In the genomic region with DNA sequence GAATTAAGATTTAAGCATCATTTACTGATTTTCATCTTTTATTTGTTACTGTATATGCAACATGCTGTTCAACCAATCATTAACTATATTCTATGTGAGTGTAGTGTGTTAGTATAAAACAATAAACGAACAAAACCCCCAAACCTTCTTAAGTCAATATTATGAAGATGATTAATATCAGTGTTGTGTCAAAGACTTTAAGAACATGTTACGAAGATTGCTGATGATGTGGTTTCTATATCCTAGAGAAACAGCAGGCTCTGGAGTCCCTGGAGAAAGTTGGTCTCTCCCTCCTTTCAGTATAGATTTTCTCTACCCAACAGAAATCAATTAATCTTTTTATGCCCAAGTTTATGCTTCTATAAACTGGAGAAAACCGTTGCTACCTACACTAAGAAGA, we compare ENCODE assay signal across 27 cellular contexts.
"Had no signal": no experiment of that assay in that cellular context is flagged by ENCODE, and none has a peak within 500 bp of the region (broad histone marks: within the 10 kb centered on the region; RNA-seq: fewer than 3 reads in every experiment).

No MANE protein-coding gene starts in this region.

- H3K36me3 Mint-ChIP-seq: activated CD4-positive, alpha-beta memory T cell treated with anti-CD3 and anti-CD28 coated beads for 36 hours; activated naive CD4-positive, alpha-beta T cell treated with anti-CD3 and anti-CD28 coated beads, Interleukin-2, amount 10 ng/mL, durations not matched to agents 7 days and 5 days; activated naive CD8-positive, alpha-beta T cell treated with anti-CD3 and anti-CD28 coated beads, Interleukin-2, amount 10 ng/mL, durations not matched to agents 7 days and 5 days had no signal

- H3K27me3 Mint-ChIP-seq: activated CD4-positive, alpha-beta memory T cell treated with anti-CD3 and anti-CD28 coated beads for 36 hours; activated naive CD4-positive, alpha-beta T cell treated with anti-CD3 and anti-CD28 coated beads, Interleukin-2, amount 10 ng/mL, durations not matched to agents 7 days and 5 days; central memory CD8-positive, alpha-beta T cell had no signal

- H3K9me3 ChIP-seq: ascending aorta, breast epithelium, esophagus squamous epithelium, psoas muscle, spleen, tibial nerve had no signal

- H3K9ac ChIP-seq: parathyroid adenoma had no signal

- H3K36me3 ChIP-seq: ascending aorta, breast epithelium, esophagus squamous epithelium, spleen, tibial nerve had no signal

- H3K4me3 ChIP-seq: ascending aorta, breast epithelium, esophagus squamous epithelium, psoas muscle, spleen, tibial nerve had no signal

- H3K4me3 Mint-ChIP-seq: activated CD4-positive, alpha-beta memory T cell treated with anti-CD3 and anti-CD28 coated beads for 36 hours; activated CD4-positive, alpha-beta T cell treated with anti-CD3 and anti-CD28 coated beads, Interleukin-2, amount 10 ng/mL, durations not matched to agents 24 days and 14 days; activated naive CD4-positive, alpha-beta T cell treated with anti-CD3 and anti-CD28 coated beads, Interleukin-2, amount 10 ng/mL, durations not matched to agents 7 days and 5 days; activated naive CD8-positive, alpha-beta T cell treated with anti-CD3 and anti-CD28 coated beads, Interleukin-2, amount 10 ng/mL, durations not matched to agents 7 days and 5 days; activated T-helper 1 cell treated with anti-CD3 and anti-CD28 coated beads, Interleukin-12 subunit alpha, Interleukin-12 subunit beta, Interleukin-2, Interleukin-4 antibody, amounts not matched to agents 30 ng/mL and 10 ng/mL and 1 ng/mL, durations not matched to agents 14 hours and 24 hours and 36 hours; central memory CD8-positive, alpha-beta T cell; nephron progenitor cell had no signal

- ATAC-seq: left ventricle myocardium superior, psoas muscle had no signal

- H3K27ac ChIP-seq: ascending aorta, breast epithelium, epithelial cell of prostate, esophagus squamous epithelium, parathyroid adenoma, psoas muscle, spleen, tibial nerve had no signal

- H3K4me1 ChIP-seq: ascending aorta, breast epithelium, esophagus squamous epithelium, parathyroid adenoma, psoas muscle, spleen had no signal

- H3K27me3 ChIP-seq: ascending aorta, breast epithelium, esophagus squamous epithelium, spleen, tibial nerve had no signal

- H3K27ac Mint-ChIP-seq: activated CD4-positive, alpha-beta memory T cell treated with anti-CD3 and anti-CD28 coated beads for 36 hours; activated CD4-positive, alpha-beta T cell treated with anti-CD3 and anti-CD28 coated beads, Interleukin-2, amount 10 ng/mL, durations not matched to agents 24 days and 14 days; activated naive CD4-positive, alpha-beta T cell treated with anti-CD3 and anti-CD28 coated beads, Interleukin-2, amount 10 ng/mL, durations not matched to agents 7 days and 5 days; activated naive CD8-positive, alpha-beta T cell treated with anti-CD3 and anti-CD28 coated beads, Interleukin-2, amount 10 ng/mL, durations not matched to agents 7 days and 5 days; activated T-helper 1 cell treated with anti-CD3 and anti-CD28 coated beads, Interleukin-12 subunit alpha, Interleukin-12 subunit beta, Interleukin-2, Interleukin-4 antibody, amounts not matched to agents 30 ng/mL and 10 ng/mL and 1 ng/mL, durations not matched to agents 14 hours and 24 hours and 36 hours; nephron progenitor cell had no signal

- H3K4me1 Mint-ChIP-seq: activated CD4-positive, alpha-beta T cell treated with anti-CD3 and anti-CD28 coated beads, Interleukin-2, amount 10 ng/mL, durations not matched to agents 24 days and 14 days; central memory CD8-positive, alpha-beta T cell had no signal

- H3K9me3 Mint-ChIP-seq: activated CD4-positive, alpha-beta memory T cell treated with anti-CD3 and anti-CD28 coated beads for 36 hours; activated CD4-positive, alpha-beta T cell treated with anti-CD3 and anti-CD28 coated beads, Interleukin-2, amount 10 ng/mL, durations not matched to agents 24 days and 14 days; activated naive CD4-positive, alpha-beta T cell treated with anti-CD3 and anti-CD28 coated beads, Interleukin-2, amount 10 ng/mL, durations not matched to agents 7 days and 5 days; activated naive CD8-positive, alpha-beta T cell treated with anti-CD3 and anti-CD28 coated beads, Interleukin-2, amount 10 ng/mL, durations not matched to agents 7 days and 5 days; nephron progenitor cell had no signal

- DNase-seq: activated CD4-positive, alpha-beta memory T cell treated with anti-CD3 and anti-CD28 coated beads for 36 hours; activated CD4-positive, alpha-beta T cell treated with anti-CD3 and anti-CD28 coated beads, Interleukin-2, amount 10 ng/mL, durations not matched to agents 24 days and 14 days; activated CD4-positive, CD25-positive, alpha-beta regulatory T cell treated with anti-CD3 and anti-CD28 coated beads, Interleukin-2, amount 50 U/mL, for 72 hours; activated CD8-positive, alpha-beta memory T cell treated with anti-CD3 and anti-CD28 coated beads, Interleukin-2, amount 50 U/mL, for 4 hours; activated effector memory CD4-positive, alpha-beta T cell treated with anti-CD3 and anti-CD28 coated beads, Interleukin-2, amount 50 U/mL, for 16 hours; activated naive CD4-positive, alpha-beta T cell treated with anti-CD3 and anti-CD28 coated beads, Interleukin-2, amount 10 ng/mL, durations not matched to agents 7 days and 5 days; activated naive CD8-positive, alpha-beta T cell treated with anti-CD3 and anti-CD28 coated beads, Interleukin-2, amount 10 ng/mL, durations not matched to agents 7 days and 5 days; activated T-cell treated with anti-CD3 and anti-CD28 coated beads, Interleukin-2, amount 50 U/mL, for 1 hour; dermis blood vessel endothelial cell; effector CD4-positive, alpha-beta T cell; esophagus squamous epithelium; foreskin melanocyte; islet precursor cell; left ventricle myocardium superior; nephron progenitor cell; nucleus accumbens; psoas muscle; spleen; stimulated activated naive CD4-positive, alpha-beta T cell; T-helper 2 cell had no signal
